In the genomic region with DNA sequence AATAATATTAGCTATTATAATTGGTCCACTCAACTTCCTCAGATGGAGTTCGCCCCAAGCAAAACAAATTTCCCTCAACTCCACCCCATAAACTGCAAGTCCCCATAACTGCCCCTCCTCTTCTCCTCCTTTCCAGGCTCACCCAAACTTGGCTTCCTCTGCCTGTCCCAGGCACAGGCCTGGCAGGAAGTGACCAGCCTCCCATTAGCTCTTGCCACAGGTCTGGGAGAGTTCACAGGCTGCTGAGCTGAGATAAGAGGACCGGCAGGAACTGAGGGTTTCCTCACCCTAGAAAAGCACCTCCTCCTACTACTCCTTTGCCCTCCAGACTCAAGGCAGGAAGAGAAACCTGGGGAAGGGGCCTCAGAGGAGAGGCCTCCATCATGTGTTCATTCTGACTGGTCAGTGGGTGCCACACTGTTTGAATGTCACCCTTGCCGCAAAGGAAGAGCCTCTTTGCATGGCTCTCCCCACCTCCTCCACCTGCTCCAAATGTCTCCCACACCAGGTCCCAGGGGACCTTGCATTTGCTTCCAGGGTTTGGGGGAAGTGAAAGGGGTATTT, we compare ENCODE assay signal across 13 cellular contexts. TPM values are rescaled to one million over a fixed set of nuclear protein-coding genes. Genes with fewer than 3 reads are reported as not detected.
DNase-seq lines count a peak whose midpoint lies in the region; ATAC-seq and TF ChIP-seq lines count a peak whose summit lies in the region.
"Had no signal": no experiment of that assay in that cellular context is flagged by ENCODE, and none has a peak within 500 bp of the region (broad histone marks: within the 10 kb centered on the region; RNA-seq: fewer than 3 reads in every experiment).

No MANE protein-coding gene starts in this region.

- POLR2A ChIA-PET in activated CD4-positive, alpha-beta memory T cell treated with anti-CD3 and anti-CD28 coated beads, Interleukin-2, amount 10 ng/mL, durations not matched to agents 7 days and 5 days (lab: Charles Lee): no interaction called here

- peaks cover 7% of the 10 kb centered on the region for H3K4me1 Mint-ChIP-seq in activated CD4-positive, alpha-beta memory T cell treated with anti-CD3 and anti-CD28 coated beads, Interleukin-2, amount 10 ng/mL, durations not matched to agents 7 days and 5 days

- WGBS in gastroesophageal sphincter (ENCODE audit: low coverage in 1 of 2), 2 donors: 0 to 100% methylated on average over 1 of the region's 3 CpGs

- H3K27me3 Mint-ChIP-seq in activated CD4-positive, alpha-beta memory T cell treated with anti-CD3 and anti-CD28 coated beads, Interleukin-2, amount 10 ng/mL, durations not matched to agents 7 days and 5 days: no peaks in the 10 kb centered on the region

- no peaks in the 10 kb centered on the region for H3K9me3 ChIP-seq in gastroesophageal sphincter
- no peaks in the 10 kb centered on the region for H3K9me3 ChIP-seq in neutrophil
- H3K9me3 ChIP-seq: thyroid gland had no signal

- peak; percentile 46 for ATAC-seq in SK-N-SH treated with all-trans-retinoic acid at 6 μM for 48 hours
- ATAC-seq in gastroesophageal sphincter: peak; percentile 79

- no peak overlapping the region for H3K27ac ChIP-seq in gastroesophageal sphincter
- peak overlapping the region; percentile 95 for H3K27ac ChIP-seq in neutrophil

- CTCF ChIA-PET in activated CD4-positive, alpha-beta memory T cell treated with anti-CD3 and anti-CD28 coated beads, Interleukin-2, amount 10 ng/mL, durations not matched to agents 7 days and 5 days (lab: Charles Lee): no interaction called here

- H3K36me3 Mint-ChIP-seq in activated CD4-positive, alpha-beta memory T cell treated with anti-CD3 and anti-CD28 coated beads, Interleukin-2, amount 10 ng/mL, durations not matched to agents 7 days and 5 days (ENCODE audit: low read depth): no peaks in the 10 kb centered on the region

- H3K27me3 ChIP-seq in gastroesophageal sphincter (no peaks in the 10 kb centered on the region), neutrophil (no peaks in the 10 kb centered on the region)
- H3K27me3 ChIP-seq: thyroid gland had no signal

- no peak overlapping the region for H3K4me3 Mint-ChIP-seq in activated CD4-positive, alpha-beta memory T cell treated with anti-CD3 and anti-CD28 coated beads, Interleukin-2, amount 10 ng/mL, durations not matched to agents 7 days and 5 days

- TF ChIP-seq CTCF in gastroesophageal sphincter (IDR thresholded peaks at IDR 0.05) (no peak), neutrophil (IDR thresholded peaks at IDR 0.05) (no peak)

- H3K36me3 ChIP-seq in gastroesophageal sphincter (peaks cover 0 to 6% of the 10 kb centered on the region in 2 donors), neutrophil (no peaks in the 10 kb centered on the region)
- H3K36me3 ChIP-seq: thyroid gland had no signal

- no peak overlapping the region for H3K4me3 ChIP-seq in gastroesophageal sphincter
- peak overlapping the region; percentile 11 to 16 for H3K4me3 ChIP-seq in neutrophil (ENCODE audit: low read depth in 1 of 2, low read length in 1 of 2)
- H3K4me3 ChIP-seq: thyroid gland had no signal

- no peak for TF ChIP-seq POLR2A in gastroesophageal sphincter (IDR thresholded peaks at IDR 0.05)

- no peaks in the 10 kb centered on the region for H3K9me3 Mint-ChIP-seq in activated CD4-positive, alpha-beta memory T cell treated with anti-CD3 and anti-CD28 coated beads, Interleukin-2, amount 10 ng/mL, durations not matched to agents 7 days and 5 days

- TF ChIP-seq EP300 in gastroesophageal sphincter (IDR thresholded peaks at IDR 0.05): no peak

- no peaks in the 10 kb centered on the region for H3K4me1 ChIP-seq in gastroesophageal sphincter
- peaks cover 48 to 69% of the 10 kb centered on the region in 2 experiments for H3K4me1 ChIP-seq in neutrophil (ENCODE audit: control insufficient read depth in 1 of 2, insufficient read depth in 1 of 2, low read depth in 1 of 2, low read length in 1 of 2)
- H3K4me1 ChIP-seq: thyroid gland had no signal

- no peak overlapping the region for H3K27ac Mint-ChIP-seq in activated CD4-positive, alpha-beta memory T cell treated with anti-CD3 and anti-CD28 coated beads, Interleukin-2, amount 10 ng/mL, durations not matched to agents 7 days and 5 days

- DNase-seq in EL: peak; percentile 12
- DNase-seq in NCI-H2227 treated with DMSO at 0.1 percent for 48 hours (lab: John Stamatoyannopoulos, UW): no peak
- no peak for DNase-seq in NCI-H128 (lab: John Stamatoyannopoulos, UW; ENCODE audit: unreplicated experiment)
- DNase-seq in dedifferentiated amniotic fluid mesenchymal stem cell (ENCODE audit: extremely low spot score): no peak
- DNase-seq in activated CD4-positive, alpha-beta memory T cell treated with anti-CD3 and anti-CD28 coated beads, Interleukin-2, amount 10 ng/mL, durations not matched to agents 7 days and 5 days: no peak
- DNase-seq: activated CD4-positive, alpha-beta T cell treated with anti-CD3 and anti-CD28 coated beads, Interleukin-2, amount 50 U/mL, for 4 hours; foreskin melanocyte; NCI-H2171 treated with DMSO at 0.1 percent for 48 hours; stimulated activated CD4-positive, alpha-beta T cell treated with anti-CD3 and anti-CD28 coated beads, Interleukin-2, amount 100 ng/mL, for 24 hours had no signal

TF ChIP-seq in SK-N-SH treated with all-trans-retinoic acid at 6 μM for 48 hours, 23 proteins besides CTCF, POLR2A, EP300 and RAD21 (continues in another document):
- TF ChIP-seq CSRNP3 (CRISPR knock-in tag; IDR thresholded peaks at IDR 0.05): no peak
- TF ChIP-seq ZFP3 (CRISPR knock-in tag; IDR thresholded peaks at IDR 0.05): no peak
- no peak for TF ChIP-seq ZNF70 (CRISPR knock-in tag; IDR thresholded peaks at IDR 0.05)
- TF ChIP-seq, protein P1, sequence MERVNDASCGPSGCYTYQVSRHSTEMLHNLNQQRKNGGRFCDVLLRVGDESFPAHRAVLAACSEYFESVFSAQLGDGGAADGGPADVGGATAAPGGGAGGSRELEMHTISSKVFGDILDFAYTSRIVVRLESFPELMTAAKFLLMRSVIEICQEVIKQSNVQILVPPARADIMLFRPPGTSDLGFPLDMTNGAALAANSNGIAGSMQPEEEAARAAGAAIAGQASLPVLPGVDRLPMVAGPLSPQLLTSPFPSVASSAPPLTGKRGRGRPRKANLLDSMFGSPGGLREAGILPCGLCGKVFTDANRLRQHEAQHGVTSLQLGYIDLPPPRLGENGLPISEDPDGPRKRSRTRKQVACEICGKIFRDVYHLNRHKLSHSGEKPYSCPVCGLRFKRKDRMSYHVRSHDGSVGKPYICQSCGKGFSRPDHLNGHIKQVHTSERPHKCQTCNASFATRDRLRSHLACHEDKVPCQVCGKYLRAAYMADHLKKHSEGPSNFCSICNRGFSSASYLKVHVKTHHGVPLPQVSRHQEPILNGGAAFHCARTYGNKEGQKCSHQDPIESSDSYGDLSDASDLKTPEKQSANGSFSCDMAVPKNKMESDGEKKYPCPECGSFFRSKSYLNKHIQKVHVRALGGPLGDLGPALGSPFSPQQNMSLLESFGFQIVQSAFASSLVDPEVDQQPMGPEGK (CRISPR knock-in tag; IDR thresholded peaks at IDR 0.05; ENCODE audit: borderline replicate concordance): no peak
- no peak; the same call in 1 of the 2 replicates for TF ChIP-seq PPARA (CRISPR knock-in tag; IDR thresholded peaks at IDR 0.05; ENCODE audit: borderline replicate concordance)
- TF ChIP-seq ZC3H10 (CRISPR knock-in tag; IDR thresholded peaks at IDR 0.05): no peak
- TF ChIP-seq GLIS3 (CRISPR knock-in tag; IDR thresholded peaks at IDR 0.05): no peak
- TF ChIP-seq ARNTL (CRISPR knock-in tag; IDR thresholded peaks at IDR 0.05; ENCODE audit: borderline replicate concordance, low read depth): no peak
- no peak for TF ChIP-seq RARB (CRISPR knock-in tag; IDR thresholded peaks at IDR 0.05)
- no peak for TF ChIP-seq OSR1 (CRISPR knock-in tag; IDR thresholded peaks at IDR 0.05)
- TF ChIP-seq BACH2 (CRISPR knock-in tag; IDR thresholded peaks at IDR 0.05; ENCODE audit: borderline replicate concordance): no peak
- no peak for TF ChIP-seq CREB5 (CRISPR knock-in tag; IDR thresholded peaks at IDR 0.05; ENCODE audit: low read depth)
- TF ChIP-seq ESRRG (CRISPR knock-in tag; IDR thresholded peaks at IDR 0.05): no peak
- TF ChIP-seq TOX (CRISPR knock-in tag; IDR thresholded peaks at IDR 0.05; ENCODE audit: borderline replicate concordance): no peak

RNA-seq across cellular contexts. Expression of gene SMIM29, which starts 24.5 kb away (rescaled TPM):
- total RNA-seq in gastroesophageal sphincter: 10 to 100 TPM in 3 of 4 donors, 1 to 10 TPM in 1; 9.7 to 34.7 (median 22.6) TPM
- 10 to 100 TPM; 38.3 to 38.4 TPM for total RNA-seq in activated CD4-positive, alpha-beta memory T cell treated with anti-CD3 and anti-CD28 coated beads, Interleukin-2, amount 10 ng/mL, durations not matched to agents 7 days and 5 days

RNA-seq across cellular contexts. Expression of gene HMGA1, which starts 36.7 kb away (rescaled TPM):
- 10 to 100 TPM in 3 of 4 donors, 1 to 10 TPM in 1; 8.1 to 24.5 (median 18.1) TPM for total RNA-seq in gastroesophageal sphincter
- total RNA-seq in activated CD4-positive, alpha-beta memory T cell treated with anti-CD3 and anti-CD28 coated beads, Interleukin-2, amount 10 ng/mL, durations not matched to agents 7 days and 5 days: 100 to 1,000 TPM; 269 to 282 TPM

Comparison
In these comparisons a context has a peak if more than half of its experiments do, and no peak if none do; other contexts are left out.
1. H3K4me3 ChIP-seq: peak in neutrophil (2 of 2); none in gastroesophageal sphincter (0 of 2).
2. RNA of gene HMGA1, which starts 36.7 kb away (total RNA-seq): 269 to 282 TPM in activated CD4-positive, alpha-beta memory T cell treated with anti-CD3 and anti-CD28 coated beads, Interleukin-2, amount 10 ng/mL, durations not matched to agents 7 days and 5 days; 8.1 to 24.5 TPM in gastroesophageal sphincter; every median in the first group is over 10 times any median in the second.